20 cellular contexts compared by ENCODE assay signal in genomic region chr18:49517483-49517882, GRCh38. TPM values are rescaled to one million over a fixed set of nuclear protein-coding genes. Genes with fewer than 3 reads are reported as not detected.
"Had no signal": no experiment of that assay in that cellular context is flagged by ENCODE, and none has a peak within 500 bp of the region (broad histone marks: within the 10 kb centered on the region; RNA-seq: fewer than 3 reads in every experiment).

No MANE protein-coding gene starts in this region.

- ATAC-seq: gastrocnemius medialis, heart right ventricle, left cardiac atrium, left lung, left ventricle myocardium superior, lower lobe of right lung, mucosa of descending colon had no signal

- DNase-seq: colonic mucosa; cortex of kidney; effector CD8-positive, alpha-beta T cell; esophagus squamous epithelium; foreskin fibroblast; foreskin melanocyte; gastrocnemius medialis; glutamatergic neuron; heart right ventricle; hippocampal formation; left cardiac atrium; left lung; left ventricle myocardium superior; lower lobe of right lung; mesenchymal stem cell; mucosa of descending colon; naive B cell had no signal

- H3K36me3 ChIP-seq: colonic mucosa, esophagus squamous epithelium, gastrocnemius medialis, heart right ventricle, left lung, lower lobe of right lung had no signal

- H3K4me3 ChIP-seq: colonic mucosa, esophagus squamous epithelium, gastrocnemius medialis, heart right ventricle, left lung, lower lobe of right lung, mucosa of descending colon had no signal

- H3K4me1 ChIP-seq: colonic mucosa, esophagus squamous epithelium, gastrocnemius medialis, heart right ventricle, left lung, lower lobe of right lung had no signal

- FAIRE-seq: endothelial cell of umbilical vein, islet of Langerhans, keratinocyte had no signal

- H3K9me3 ChIP-seq: colonic mucosa, esophagus squamous epithelium, gastrocnemius medialis, heart right ventricle, left lung, lower lobe of right lung, mucosa of descending colon had no signal

- H3K27ac ChIP-seq: colonic mucosa, esophagus squamous epithelium, gastrocnemius medialis, heart right ventricle, left lung, lower lobe of right lung had no signal

- H3K27me3 ChIP-seq: colonic mucosa, esophagus squamous epithelium, gastrocnemius medialis, heart right ventricle, left lung had no signal

RNA-seq across cellular contexts. Expression of gene LIPG, which starts 44.4 kb away (rescaled TPM):
- total RNA-seq: left ventricle myocardium superior had no signal
